ENCODE assay signal across 29 cellular contexts in the genomic region with DNA sequence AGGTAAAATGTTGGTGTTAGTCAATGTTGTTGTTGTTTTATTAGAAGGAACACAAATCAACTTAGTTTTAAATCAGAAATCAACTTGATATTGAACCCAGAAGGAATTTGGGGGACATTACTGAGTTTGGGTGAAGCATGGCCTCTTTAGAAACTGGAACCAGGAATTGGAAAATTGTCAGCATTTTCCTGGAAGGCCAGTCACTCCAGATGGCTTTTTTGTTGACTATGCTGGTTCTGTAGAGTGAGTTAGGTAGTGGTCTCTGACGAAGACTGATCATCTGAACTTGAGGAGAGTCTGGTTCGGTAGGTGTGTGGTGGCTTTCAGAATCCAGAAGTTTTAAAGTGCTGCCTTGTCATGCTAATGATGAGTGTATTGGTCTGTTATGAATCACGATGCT.
"Had no signal": no experiment of that assay in that cellular context is flagged by ENCODE, and none has a peak within 500 bp of the region (broad histone marks: within the 10 kb centered on the region; RNA-seq: fewer than 3 reads in every experiment).

No MANE protein-coding gene starts in this region.

- H3K9me3 ChIP-seq: ascending aorta, breast epithelium, esophagus muscularis mucosa, gastroesophageal sphincter had no signal

- H3K36me3 ChIP-seq: ascending aorta, breast epithelium, esophagus muscularis mucosa, gastroesophageal sphincter had no signal

- H3K27me3 ChIP-seq: ascending aorta, breast epithelium, dorsolateral prefrontal cortex, esophagus muscularis mucosa, gastroesophageal sphincter had no signal

- H3K4me3 ChIP-seq: ascending aorta, breast epithelium, coronary artery, dorsolateral prefrontal cortex, esophagus muscularis mucosa, gastroesophageal sphincter had no signal

- H3K27ac Mint-ChIP-seq: activated CD4-positive, alpha-beta memory T cell treated with anti-CD3 and anti-CD28 coated beads, Interleukin-2, amount 10 ng/mL, durations not matched to agents 7 days and 5 days; activated CD4-positive, alpha-beta T cell treated with anti-CD3 and anti-CD28 coated beads, Interleukin-2, amount 10 ng/mL, durations not matched to agents 7 days and 5 days; activated naive CD4-positive, alpha-beta T cell treated with anti-CD3 and anti-CD28 coated beads, Interleukin-2, amount 10 ng/mL, durations not matched to agents 7 days and 5 days; activated naive CD4-positive, alpha-beta T cell treated with anti-CD3 and anti-CD28 coated beads, Interleukin-2, amount 50 U/mL, for 72 hours; activated naive CD8-positive, alpha-beta T cell treated with anti-CD3 and anti-CD28 coated beads, Interleukin-2, amount 10 ng/mL, durations not matched to agents 7 days and 5 days; activated T-cell treated with anti-CD3 and anti-CD28 coated beads, Interleukin-2, amount 50 U/mL, for 24 hours; activated T-cell treated with anti-CD3 and anti-CD28 coated beads, Interleukin-2, amount 50 U/mL, for 72 hours; brain; dendritic cell treated with granulocyte-macrophage colony-stimulating factor and Interleukin-4, amounts not matched to agents 40 ng/mL and 50 ng/mL, for 4 days; endodermal cell; WTC11 had no signal

- H3K4me3 Mint-ChIP-seq: activated CD4-positive, alpha-beta memory T cell treated with anti-CD3 and anti-CD28 coated beads, Interleukin-2, amount 10 ng/mL, durations not matched to agents 7 days and 5 days; activated CD4-positive, alpha-beta T cell treated with anti-CD3 and anti-CD28 coated beads, Interleukin-2, amount 10 ng/mL, durations not matched to agents 7 days and 5 days; activated naive CD4-positive, alpha-beta T cell treated with anti-CD3 and anti-CD28 coated beads, Interleukin-2, amount 10 ng/mL, durations not matched to agents 7 days and 5 days; activated naive CD8-positive, alpha-beta T cell treated with anti-CD3 and anti-CD28 coated beads, Interleukin-2, amount 10 ng/mL, durations not matched to agents 7 days and 5 days; activated T-cell treated with anti-CD3 and anti-CD28 coated beads, Interleukin-2, amount 50 U/mL, for 24 hours; activated T-cell treated with anti-CD3 and anti-CD28 coated beads, Interleukin-2, amount 50 U/mL, for 72 hours; brain; dendritic cell treated with granulocyte-macrophage colony-stimulating factor and Interleukin-4, amounts not matched to agents 40 ng/mL and 50 ng/mL, for 4 days; endodermal cell; WTC11 had no signal

- H3K4me1 ChIP-seq: ascending aorta, breast epithelium, esophagus muscularis mucosa had no signal

- H3K27ac ChIP-seq: ascending aorta, breast epithelium, coronary artery, esophagus muscularis mucosa, gastroesophageal sphincter, VCaP had no signal

- H3K36me3 Mint-ChIP-seq: activated naive CD4-positive, alpha-beta T cell treated with anti-CD3 and anti-CD28 coated beads, Interleukin-2, amount 10 ng/mL, durations not matched to agents 7 days and 5 days; activated naive CD4-positive, alpha-beta T cell treated with anti-CD3 and anti-CD28 coated beads, Interleukin-2, amount 50 U/mL, for 72 hours; activated naive CD8-positive, alpha-beta T cell treated with anti-CD3 and anti-CD28 coated beads, Interleukin-2, amount 10 ng/mL, durations not matched to agents 7 days and 5 days; brain; WTC11 had no signal

- ATAC-seq: activated naive CD4-positive, alpha-beta T cell treated with anti-CD3 and anti-CD28 coated beads, Interleukin-2, amount 50 U/mL, for 72 hours; activated T-cell treated with anti-CD3 and anti-CD28 coated beads, Interleukin-2, amount 50 U/mL, for 72 hours; gastroesophageal sphincter; WTC11 had no signal

- H3K9me3 Mint-ChIP-seq: activated CD4-positive, alpha-beta memory T cell treated with anti-CD3 and anti-CD28 coated beads, Interleukin-2, amount 10 ng/mL, durations not matched to agents 7 days and 5 days; activated CD4-positive, alpha-beta T cell treated with anti-CD3 and anti-CD28 coated beads, Interleukin-2, amount 10 ng/mL, durations not matched to agents 7 days and 5 days; activated naive CD4-positive, alpha-beta T cell treated with anti-CD3 and anti-CD28 coated beads, Interleukin-2, amount 10 ng/mL, durations not matched to agents 7 days and 5 days; activated naive CD8-positive, alpha-beta T cell treated with anti-CD3 and anti-CD28 coated beads, Interleukin-2, amount 10 ng/mL, durations not matched to agents 7 days and 5 days; activated T-cell treated with anti-CD3 and anti-CD28 coated beads, Interleukin-2, amount 50 U/mL, for 24 hours; brain; endodermal cell; WTC11 had no signal

- DNase-seq: activated CD4-positive, alpha-beta memory T cell treated with anti-CD3 and anti-CD28 coated beads, Interleukin-2, amount 10 ng/mL, durations not matched to agents 7 days and 5 days; activated CD4-positive, alpha-beta T cell treated with anti-CD3 and anti-CD28 coated beads for 1 hour; activated CD4-positive, alpha-beta T cell treated with anti-CD3 and anti-CD28 coated beads for 4 hours; activated CD4-positive, alpha-beta T cell treated with anti-CD3 and anti-CD28 coated beads, Interleukin-2, amount 10 ng/mL, durations not matched to agents 7 days and 5 days; activated CD4-positive, alpha-beta T cell treated with anti-CD3 and anti-CD28 coated beads, Interleukin-2, amount 50 U/mL, for 4 hours; activated CD8-positive, alpha-beta memory T cell treated with anti-CD3 and anti-CD28 coated beads, Interleukin-2, amount 50 U/mL, for 48 hours; activated gamma-delta T cell; activated naive CD4-positive, alpha-beta T cell; activated naive CD4-positive, alpha-beta T cell treated with anti-CD3 and anti-CD28 coated beads, Interleukin-2, amount 10 ng/mL, durations not matched to agents 7 days and 5 days; activated naive CD8-positive, alpha-beta T cell treated with anti-CD3 and anti-CD28 coated beads, Interleukin-2, amount 10 ng/mL, durations not matched to agents 7 days and 5 days; activated T-cell treated with anti-CD3 and anti-CD28 coated beads for 4 hours; activated T-cell treated with anti-CD3 and anti-CD28 coated beads, Interleukin-2, amount 50 U/mL, for 24 hours; activated T-cell treated with anti-CD3 and anti-CD28 coated beads, Interleukin-2, amount 50 U/mL, for 72 hours; effector memory CD4-positive, alpha-beta T cell; endodermal cell; erythroblast; foreskin melanocyte; T-helper 2 cell had no signal

- H3K27me3 Mint-ChIP-seq: activated CD4-positive, alpha-beta memory T cell treated with anti-CD3 and anti-CD28 coated beads, Interleukin-2, amount 10 ng/mL, durations not matched to agents 7 days and 5 days; activated CD4-positive, alpha-beta T cell treated with anti-CD3 and anti-CD28 coated beads, Interleukin-2, amount 10 ng/mL, durations not matched to agents 7 days and 5 days; activated naive CD4-positive, alpha-beta T cell treated with anti-CD3 and anti-CD28 coated beads, Interleukin-2, amount 10 ng/mL, durations not matched to agents 7 days and 5 days; activated naive CD8-positive, alpha-beta T cell treated with anti-CD3 and anti-CD28 coated beads, Interleukin-2, amount 10 ng/mL, durations not matched to agents 7 days and 5 days; dendritic cell treated with granulocyte-macrophage colony-stimulating factor and Interleukin-4, amounts not matched to agents 40 ng/mL and 50 ng/mL, for 4 days had no signal

- H3K4me1 Mint-ChIP-seq: activated CD4-positive, alpha-beta memory T cell treated with anti-CD3 and anti-CD28 coated beads, Interleukin-2, amount 10 ng/mL, durations not matched to agents 7 days and 5 days; activated CD4-positive, alpha-beta T cell treated with anti-CD3 and anti-CD28 coated beads, Interleukin-2, amount 10 ng/mL, durations not matched to agents 7 days and 5 days; activated naive CD4-positive, alpha-beta T cell treated with anti-CD3 and anti-CD28 coated beads, Interleukin-2, amount 10 ng/mL, durations not matched to agents 7 days and 5 days; activated naive CD8-positive, alpha-beta T cell treated with anti-CD3 and anti-CD28 coated beads, Interleukin-2, amount 10 ng/mL, durations not matched to agents 7 days and 5 days; brain had no signal
